Comparison of ENCODE assay signal across 1 cellular context in the genomic region with DNA sequence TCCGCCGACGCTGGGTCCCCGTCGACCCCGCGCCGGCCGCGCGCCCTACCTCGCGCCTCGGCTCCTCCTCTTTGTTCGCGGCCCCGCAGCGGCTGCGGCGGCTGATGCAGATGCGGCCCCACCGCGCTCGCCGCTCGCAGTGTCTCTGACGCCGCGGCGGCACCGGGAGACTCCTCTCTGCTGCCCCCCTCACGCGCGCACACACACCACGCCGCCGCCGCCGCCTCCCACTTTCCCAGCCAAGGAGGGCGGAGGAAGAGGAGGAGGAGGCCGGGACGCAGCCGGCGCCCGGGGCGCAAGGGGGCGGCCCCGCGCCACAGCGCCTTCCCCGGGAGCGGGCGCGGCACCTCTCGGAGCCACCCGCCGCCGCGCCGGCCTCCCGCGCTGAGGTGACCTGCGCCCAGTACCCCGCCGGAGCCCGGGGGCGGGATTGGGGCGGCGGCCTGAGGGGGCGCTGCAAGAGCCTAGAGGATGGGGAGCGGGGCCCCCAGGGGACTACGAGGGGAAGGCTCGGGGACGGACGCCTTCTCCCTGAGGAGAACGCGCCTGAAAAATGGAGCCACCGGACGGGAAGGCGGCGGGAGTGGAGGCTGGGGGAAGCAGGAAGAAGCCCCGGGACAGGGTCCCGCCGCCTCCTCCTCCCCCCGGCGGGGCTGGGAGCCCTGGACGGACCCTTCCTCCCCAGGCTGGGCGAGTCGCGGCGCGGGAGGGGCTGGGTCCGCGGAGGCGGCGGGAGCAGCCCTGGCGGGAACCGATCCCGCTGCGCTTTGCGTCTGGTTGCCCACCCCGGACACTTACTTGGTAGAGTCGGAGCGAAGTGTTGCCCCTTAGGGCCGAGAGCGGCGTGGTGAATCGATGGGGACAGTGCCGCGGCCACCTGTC.
A peak's percentile ranks its signal among the peaks of the same experiment; 100 is the strongest.
TF ChIP-seq lines count a peak whose summit lies in the region.

Gene SH3RF1 (minus strand): TSS at position 147 of the 882 bp plus-strand sequence. CDS start 1,744 bp downstream, outside the sequence.

TF ChIP-seq in GM12878, 131 proteins besides CTCF, POLR2A, EP300 and RAD21 (continued from another document):
- TF ChIP-seq TCF12 (IDR thresholded peaks at IDR 0.05; ENCODE audit: low read depth, low read length) (no peak), GATAD2B (conservative IDR thresholded peaks at IDR 0.05; ENCODE audit: low read depth) (peak; percentile 87), USF2 (IDR thresholded peaks at IDR 0.05; ENCODE audit: borderline replicate concordance, low read depth, low read length) (no peak), CBX3 (IDR thresholded peaks at IDR 0.05; ENCODE audit: borderline replicate concordance, low read depth) (no peak), NR2F1 (conservative IDR thresholded peaks at IDR 0.05) (peak; percentile 75), TAF1 (IDR thresholded peaks at IDR 0.05; ENCODE audit: borderline replicate concordance, low read depth, low read length) (peak; percentile 14; the same call in 1 of the 2 replicates), IKZF1 (conservative IDR thresholded peaks at IDR 0.05) (peak; percentile 95), DPF2 (IDR thresholded peaks at IDR 0.05) (peak; percentile 92), RFX5 (IDR thresholded peaks at IDR 0.05; ENCODE audit: low read depth, low read length) (no peak), EGR1 (IDR thresholded peaks at IDR 0.05; ENCODE audit: borderline replicate concordance in 1 of 2, low read depth in 2 of 2, low read length in 2 of 2) (peak in 1 of 2 experiments; percentile 77; a peak in 2 of 3 replicates), ZNF622 (IDR thresholded peaks at IDR 0.05) (no peak), ZSCAN29 (IDR thresholded peaks at IDR 0.05) (0 out of 2 replicates have a peak, but pooled peaks have one; percentile 43), STAT1 (conservative IDR thresholded peaks at IDR 0.05) (0 out of 2 replicates have a peak, but pooled peaks have one; percentile 56), MYC (IDR thresholded peaks at IDR 0.05; ENCODE audit: insufficient read depth, insufficient read length, insufficient replicate concordance, low read length, severe bottlenecking) (peak; percentile 40), ZBTB33 (IDR thresholded peaks at IDR 0.05) (no peak), TARDBP (IDR thresholded peaks at IDR 0.05; ENCODE audit: borderline replicate concordance) (0 out of 2 replicates have a peak, but pooled peaks have one; percentile 1), SUZ12 (IDR thresholded peaks at IDR 0.05; ENCODE audit: unreplicated experiment) (no peak), BHLHE40 (IDR thresholded peaks at IDR 0.05; ENCODE audit: borderline replicate concordance in 1 of 2, low read depth in 2 of 2, low read length in 1 of 2) (peak in 1 of 2 experiments; percentile 85; a peak in 2 of 4 replicates), EED (IDR thresholded peaks at IDR 0.05; ENCODE audit: low read depth) (peak; percentile 59), ZNF274 (IDR thresholded peaks at IDR 0.05; ENCODE audit: insufficient read depth, insufficient read length) (no peak), HCFC1 (IDR thresholded peaks at IDR 0.05; ENCODE audit: low read length) (no peak), NFYA (IDR thresholded peaks at IDR 0.05; ENCODE audit: borderline replicate concordance, low read depth, low read length) (no peak), REST (IDR thresholded peaks at IDR 0.05; ENCODE audit: low read depth, low read length) (no peak), RUNX3 (IDR thresholded peaks at IDR 0.05; ENCODE audit: low read length) (no peak; the same call in 1 of the 2 replicates), USF1 (IDR thresholded peaks at IDR 0.05; ENCODE audit: borderline replicate concordance, extremely low read length, insufficient read depth, low read depth, low read length) (no peak)
- TF ChIP-seq, protein P1, sequence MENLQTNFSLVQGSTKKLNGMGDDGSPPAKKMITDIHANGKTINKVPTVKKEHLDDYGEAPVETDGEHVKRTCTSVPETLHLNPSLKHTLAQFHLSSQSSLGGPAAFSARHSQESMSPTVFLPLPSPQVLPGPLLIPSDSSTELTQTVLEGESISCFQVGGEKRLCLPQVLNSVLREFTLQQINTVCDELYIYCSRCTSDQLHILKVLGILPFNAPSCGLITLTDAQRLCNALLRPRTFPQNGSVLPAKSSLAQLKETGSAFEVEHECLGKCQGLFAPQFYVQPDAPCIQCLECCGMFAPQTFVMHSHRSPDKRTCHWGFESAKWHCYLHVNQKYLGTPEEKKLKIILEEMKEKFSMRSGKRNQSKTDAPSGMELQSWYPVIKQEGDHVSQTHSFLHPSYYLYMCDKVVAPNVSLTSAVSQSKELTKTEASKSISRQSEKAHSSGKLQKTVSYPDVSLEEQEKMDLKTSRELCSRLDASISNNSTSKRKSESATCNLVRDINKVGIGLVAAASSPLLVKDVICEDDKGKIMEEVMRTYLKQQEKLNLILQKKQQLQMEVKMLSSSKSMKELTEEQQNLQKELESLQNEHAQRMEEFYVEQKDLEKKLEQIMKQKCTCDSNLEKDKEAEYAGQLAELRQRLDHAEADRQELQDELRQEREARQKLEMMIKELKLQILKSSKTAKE (IDR thresholded peaks at IDR 0.05; ENCODE audit: low read depth, poor library complexity, severe bottlenecking) = no peak
- TF ChIP-seq, protein P2, sequence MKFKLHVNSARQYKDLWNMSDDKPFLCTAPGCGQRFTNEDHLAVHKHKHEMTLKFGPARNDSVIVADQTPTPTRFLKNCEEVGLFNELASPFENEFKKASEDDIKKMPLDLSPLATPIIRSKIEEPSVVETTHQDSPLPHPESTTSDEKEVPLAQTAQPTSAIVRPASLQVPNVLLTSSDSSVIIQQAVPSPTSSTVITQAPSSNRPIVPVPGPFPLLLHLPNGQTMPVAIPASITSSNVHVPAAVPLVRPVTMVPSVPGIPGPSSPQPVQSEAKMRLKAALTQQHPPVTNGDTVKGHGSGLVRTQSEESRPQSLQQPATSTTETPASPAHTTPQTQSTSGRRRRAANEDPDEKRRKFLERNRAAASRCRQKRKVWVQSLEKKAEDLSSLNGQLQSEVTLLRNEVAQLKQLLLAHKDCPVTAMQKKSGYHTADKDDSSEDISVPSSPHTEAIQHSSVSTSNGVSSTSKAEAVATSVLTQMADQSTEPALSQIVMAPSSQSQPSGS (IDR thresholded peaks at IDR 0.05; ENCODE audit: low read length) = no peak
